19 cellular contexts compared by ENCODE assay signal in genomic region chr15:38890194-38890593, GRCh38.
"Had no signal": no experiment of that assay in that cellular context is flagged by ENCODE, and none has a peak within 500 bp of the region (broad histone marks: within the 10 kb centered on the region; RNA-seq: fewer than 3 reads in every experiment).

No MANE protein-coding gene starts in this region.

- H3K9me3 ChIP-seq: neutrophil, ovary, right atrium auricular region, right lobe of liver, suprapubic skin, thoracic aorta, tibial artery, uterus had no signal

- H3K79me2 ChIP-seq: hepatocyte had no signal

- H3K4me3 ChIP-seq: heart right ventricle, hepatocyte, left ventricle myocardium inferior, lung, ovary, right atrium auricular region, right lobe of liver, suprapubic skin, thoracic aorta, tibial artery, uterus had no signal

- H3K4me2 ChIP-seq: hepatocyte had no signal

- H3K36me3 ChIP-seq: heart right ventricle, left ventricle myocardium inferior, neutrophil, ovary, right atrium auricular region, right lobe of liver, suprapubic skin, thoracic aorta, tibial artery, uterus had no signal

- DNase-seq: heart right ventricle; islet precursor cell; left ventricle myocardium inferior; naive thymus-derived CD8-positive, alpha-beta T cell; ovary; right lobe of liver; stimulated activated CD4-positive, alpha-beta T cell treated with anti-CD3 and anti-CD28 coated beads, Interleukin-12 subunit alpha, Interleukin-12 subunit beta, amount 100 ng/mL, for 4 hours; stimulated activated CD4-positive, alpha-beta T cell treated with anti-CD3 and anti-CD28 coated beads, Interleukin-15, amount 100 ng/mL, for 24 hours; stimulated activated CD4-positive, alpha-beta T cell treated with anti-CD3 and anti-CD28 coated beads, Interleukin-2, amount 100 ng/mL, for 24 hours; stimulated activated CD4-positive, alpha-beta T cell treated with anti-CD3 and anti-CD28 coated beads, Interleukin-4, amount 100 ng/mL, for 1 hour; stimulated activated naive B cell treated with anti-CD40 and anti-IgM and Interleukin-4, amounts not matched to agents 10 μg/mL and 1 μg/mL and 100 μg/mL, for 72 hours; tibial artery; uterus had no signal

- H3K4me1 ChIP-seq: right lobe of liver had no signal

- H3K27ac ChIP-seq: heart right ventricle, hepatocyte, left ventricle myocardium inferior, neutrophil, ovary, right atrium auricular region, right lobe of liver, suprapubic skin, thoracic aorta, tibial artery, uterus had no signal

- H2AFZ ChIP-seq: hepatocyte had no signal

- ATAC-seq: heart right ventricle; naive thymus-derived CD8-positive, alpha-beta T cell; right lobe of liver; stimulated activated naive B cell treated with anti-CD40 and anti-IgM and Interleukin-4, amounts not matched to agents 10 μg/mL and 1 μg/mL and 100 μg/mL, for 72 hours had no signal

- H3K27me3 ChIP-seq: heart right ventricle, hepatocyte, neutrophil, ovary, right atrium auricular region, right lobe of liver, suprapubic skin, tibial artery, uterus had no signal
